ENCODE assay signal across 17 cellular contexts in genomic region chr17:78672880-78673371, GRCh38.
DNase-seq lines count a peak whose midpoint lies in the region; ATAC-seq and TF ChIP-seq lines count a peak whose summit lies in the region.
"Had no signal": no experiment of that assay in that cellular context is flagged by ENCODE, and none has a peak within 500 bp of the region (broad histone marks: within the 10 kb centered on the region; RNA-seq: fewer than 3 reads in every experiment).

No MANE protein-coding gene starts in this region.

- TF ChIP-seq CTCF in RWPE2 (IDR thresholded peaks at IDR 0.05; ENCODE audit: poor library complexity, severe bottlenecking): no peak
- no peak for TF ChIP-seq CTCF in fibroblast of the aortic adventitia (IDR thresholded peaks at IDR 0.05; ENCODE audit: insufficient read depth, low read length)
- TF ChIP-seq CTCF in lower leg skin (IDR thresholded peaks at IDR 0.05): no peak

- H3K27me3 Mint-ChIP-seq in activated CD4-positive, alpha-beta memory T cell treated with anti-CD3 and anti-CD28 coated beads for 36 hours: no peaks in the 10 kb centered on the region
- no peaks in the 10 kb centered on the region for H3K27me3 Mint-ChIP-seq in activated CD4-positive, alpha-beta memory T cell treated with anti-CD3 and anti-CD28 coated beads, Interleukin-2, amount 10 ng/mL, durations not matched to agents 7 days and 5 days

- POLR2A ChIA-PET in activated CD4-positive, alpha-beta memory T cell treated with anti-CD3 and anti-CD28 coated beads for 36 hours (lab: Charles Lee): no interaction called here
- POLR2A ChIA-PET in activated CD4-positive, alpha-beta memory T cell treated with anti-CD3 and anti-CD28 coated beads, Interleukin-2, amount 10 ng/mL, durations not matched to agents 7 days and 5 days (lab: Charles Lee): interaction anchor here (1.3 kb wide), 1 partner anchor 10 kb away, joined by 5 read pairs; no protein-coding TSS in a partner anchor

- no peaks in the 10 kb centered on the region for H3K9me3 ChIP-seq in RWPE2 (ENCODE audit: severe bottlenecking)
- no peaks in the 10 kb centered on the region for H3K9me3 ChIP-seq in skeletal muscle satellite cell (replicated peaks; ENCODE audit: low read length)
- H3K9me3 ChIP-seq: esophagus squamous epithelium, Peyer's patch, sigmoid colon, tibial nerve had no signal

- H3K4me1 ChIP-seq in RWPE2 (ENCODE audit: insufficient read depth, poor library complexity, severe bottlenecking) (peaks cover 16% of the 10 kb centered on the region), skeletal muscle satellite cell (ENCODE audit: control insufficient read depth, insufficient read depth, low read length) (peaks cover 27% of the 10 kb centered on the region)
- H3K4me1 ChIP-seq: sigmoid colon had no signal

- CTCF ChIA-PET in activated CD4-positive, alpha-beta memory T cell treated with anti-CD3 and anti-CD28 coated beads for 36 hours (lab: Charles Lee): no interaction called here
- CTCF ChIA-PET in activated CD4-positive, alpha-beta memory T cell treated with anti-CD3 and anti-CD28 coated beads, Interleukin-2, amount 10 ng/mL, durations not matched to agents 7 days and 5 days (lab: Charles Lee): no interaction called here

- H3K27me3 ChIP-seq in RWPE2 (ENCODE audit: insufficient read depth, poor library complexity, severe bottlenecking) (no peaks in the 10 kb centered on the region), skeletal muscle satellite cell (ENCODE audit: control insufficient read depth, insufficient read depth, low read length) (no peaks in the 10 kb centered on the region)
- H3K27me3 ChIP-seq: esophagus squamous epithelium, Peyer's patch, sigmoid colon, tibial nerve had no signal

- peak overlapping the region; percentile 33 for H3K4me2 ChIP-seq in skeletal muscle satellite cell (ENCODE audit: low read length)

- intact Hi-C loops in activated CD4-positive, alpha-beta memory T cell treated with anti-CD3 and anti-CD28 coated beads for 36 hours (cut with micrococcal nuclease): no loop called here
- intact Hi-C loops in lower leg skin (cut with DNase I; ENCODE audit: low total_unique reads): no loop called here

- peak overlapping the region; percentile 31 for H3K27ac Mint-ChIP-seq in activated CD4-positive, alpha-beta memory T cell treated with anti-CD3 and anti-CD28 coated beads for 36 hours
- H3K27ac Mint-ChIP-seq in activated CD4-positive, alpha-beta memory T cell treated with anti-CD3 and anti-CD28 coated beads, Interleukin-2, amount 10 ng/mL, durations not matched to agents 7 days and 5 days: no peak overlapping the region

- WGBS in lower leg skin, 2 donors: 45 to 55% methylated on average over 5 of the region's 5 CpGs

- peaks cover 6% of the 10 kb centered on the region for H3K4me1 Mint-ChIP-seq in activated CD4-positive, alpha-beta memory T cell treated with anti-CD3 and anti-CD28 coated beads for 36 hours (ENCODE audit: low read depth)
- peaks cover 23% of the 10 kb centered on the region for H3K4me1 Mint-ChIP-seq in activated CD4-positive, alpha-beta memory T cell treated with anti-CD3 and anti-CD28 coated beads, Interleukin-2, amount 10 ng/mL, durations not matched to agents 7 days and 5 days

- H3K9ac ChIP-seq in skeletal muscle satellite cell (ENCODE audit: low read depth, low read length): peak overlapping the region; percentile 51

- peak overlapping the region; percentile 20 for H3K27ac ChIP-seq in RWPE2 (ENCODE audit: poor library complexity, severe bottlenecking)
- H3K27ac ChIP-seq: 22Rv1, esophagus squamous epithelium, Peyer's patch, sigmoid colon, tibial nerve had no signal

- H3K4me3 ChIP-seq in RWPE2 (ENCODE audit: severe bottlenecking) (no peak overlapping the region), fibroblast of the aortic adventitia (ENCODE audit: low read depth, low read length) (no peak overlapping the region), skeletal muscle satellite cell (ENCODE audit: low read length) (no peak overlapping the region), lower leg skin (ENCODE audit: low read depth, poor library complexity, severe bottlenecking) (no peak overlapping the region)
- H3K4me3 ChIP-seq: esophagus squamous epithelium, Peyer's patch, sigmoid colon, tibial nerve had no signal

- DNase-seq in activated CD4-positive, alpha-beta memory T cell treated with anti-CD3 and anti-CD28 coated beads for 36 hours: peak; percentile 6
- no peak for DNase-seq in activated CD4-positive, alpha-beta memory T cell treated with anti-CD3 and anti-CD28 coated beads, Interleukin-2, amount 10 ng/mL, durations not matched to agents 7 days and 5 days
- DNase-seq in RWPE2 (ENCODE audit: low spot score) (no peak), fibroblast of the aortic adventitia (ENCODE audit: low read depth) (peak; percentile 7), lower leg skin (ENCODE audit: low spot score in 2 of 2) (no peak)
- DNase-seq in activated CD4-positive, alpha-beta T cell treated with anti-CD3 and anti-CD28 coated beads, Interleukin-2, amount 50 U/mL, for 48 hours: no peak
- DNase-seq: DMS 273 treated with DMSO at 0.1 percent for 48 hours, esophagus squamous epithelium, HCEC 1CT, NCI-H1105, NCI-H510A, sigmoid colon had no signal

- peak; percentile 43 for ATAC-seq in RWPE2 (ENCODE audit: low read depth)
- no peak for ATAC-seq in GM18868 (IDR thresholded peaks at IDR 0.05; ENCODE audit: unreplicated experiment)

- H3K36me3 ChIP-seq in RWPE2 (ENCODE audit: low read depth) (peaks cover 47% of the 10 kb centered on the region), skeletal muscle satellite cell (ENCODE audit: insufficient read depth, low read length) (peaks cover 6% of the 10 kb centered on the region)

- TF ChIP-seq POLR2A in lower leg skin (IDR thresholded peaks at IDR 0.05): no peak

- H3K4me3 Mint-ChIP-seq in activated CD4-positive, alpha-beta memory T cell treated with anti-CD3 and anti-CD28 coated beads for 36 hours: no peak overlapping the region
- H3K4me3 Mint-ChIP-seq in activated CD4-positive, alpha-beta memory T cell treated with anti-CD3 and anti-CD28 coated beads, Interleukin-2, amount 10 ng/mL, durations not matched to agents 7 days and 5 days: no peak overlapping the region

- H3K36me3 Mint-ChIP-seq in activated CD4-positive, alpha-beta memory T cell treated with anti-CD3 and anti-CD28 coated beads for 36 hours: peaks cover 35% of the 10 kb centered on the region
- peaks cover 89% of the 10 kb centered on the region for H3K36me3 Mint-ChIP-seq in activated CD4-positive, alpha-beta memory T cell treated with anti-CD3 and anti-CD28 coated beads, Interleukin-2, amount 10 ng/mL, durations not matched to agents 7 days and 5 days (ENCODE audit: low read depth)

- no peaks in the 10 kb centered on the region for H3K9me3 Mint-ChIP-seq in activated CD4-positive, alpha-beta memory T cell treated with anti-CD3 and anti-CD28 coated beads for 36 hours
- H3K9me3 Mint-ChIP-seq in activated CD4-positive, alpha-beta memory T cell treated with anti-CD3 and anti-CD28 coated beads, Interleukin-2, amount 10 ng/mL, durations not matched to agents 7 days and 5 days: no peaks in the 10 kb centered on the region

Comparison
In these comparisons a context has a peak if more than half of its experiments do, and no peak if none do; other contexts are left out.
1. DNase-seq: peak in activated CD4-positive, alpha-beta memory T cell treated with anti-CD3 and anti-CD28 coated beads for 36 hours (single experiment) and fibroblast of the aortic adventitia (single experiment); none in activated CD4-positive, alpha-beta memory T cell treated with anti-CD3 and anti-CD28 coated beads, Interleukin-2, amount 10 ng/mL, durations not matched to agents 7 days and 5 days (single experiment), RWPE2 (single experiment), lower leg skin (0 of 2) and activated CD4-positive, alpha-beta T cell treated with anti-CD3 and anti-CD28 coated beads, Interleukin-2, amount 50 U/mL, for 48 hours (0 of 2).